11 cellular contexts compared by ENCODE assay signal in genomic region chr11:3939211-3939610, GRCh38.
DNase-seq lines count a peak whose midpoint lies in the region; ATAC-seq and TF ChIP-seq lines count a peak whose summit lies in the region.
"Had no signal": no experiment of that assay in that cellular context is flagged by ENCODE, and none has a peak within 500 bp of the region (broad histone marks: within the 10 kb centered on the region; RNA-seq: fewer than 3 reads in every experiment).

No MANE protein-coding gene starts in this region.

- no peak overlapping the region for H4K5ac ChIP-seq in mesendoderm (ENCODE audit: low read length)

- H3K4me2 ChIP-seq in mesenchymal stem cell (ENCODE audit: low read length, poor library complexity, severe bottlenecking) = no peak overlapping the region
- H3K4me2 ChIP-seq in mesendoderm (ENCODE audit: low read length) = no peak overlapping the region
- H3K4me2 ChIP-seq: neural progenitor cell had no signal

- H4K91ac ChIP-seq in mesenchymal stem cell (ENCODE audit: low read length) = no peak overlapping the region

- POLR2A ChIA-PET in AG04450 (lab: Yijun Ruan, JAX) = interaction anchor here (1.3 kb wide), 1 partner anchor 84 kb away, joined by 4 read pairs; the partner anchor contains the start of gene STIM1

- H2AFZ ChIP-seq in mesenchymal stem cell (ENCODE audit: low read depth, low read length) = no peak overlapping the region
- H2AFZ ChIP-seq: neural progenitor cell had no signal

- H2BK5ac ChIP-seq in mesenchymal stem cell (ENCODE audit: low read depth, low read length, poor library complexity, severe bottlenecking) (no peak overlapping the region), mesendoderm (ENCODE audit: low read length) (no peak overlapping the region)

- peaks cover 16% of the 10 kb centered on the region for H3K79me1 ChIP-seq in mesenchymal stem cell (replicated peaks; ENCODE audit: low read length, poor library complexity, severe bottlenecking)
- H3K79me1 ChIP-seq in mesendoderm (ENCODE audit: low read length) = no peaks in the 10 kb centered on the region

- no peak overlapping the region for H3K56ac ChIP-seq in mesendoderm (ENCODE audit: low read length)

- no peaks in the 10 kb centered on the region for H3K79me2 ChIP-seq in mesendoderm (ENCODE audit: control insufficient read depth, insufficient read depth, low read length)

- H3K9ac ChIP-seq in mesenchymal stem cell (ENCODE audit: low read length) = peak overlapping the region; percentile 77
- H3K9ac ChIP-seq in mesendoderm (ENCODE audit: low read length) = no peak overlapping the region
- H3K9ac ChIP-seq: neural progenitor cell had no signal

- H3K18ac ChIP-seq in mesenchymal stem cell (ENCODE audit: low read depth in 1 of 2, low read length in 2 of 2) (no peak overlapping the region), mesendoderm (ENCODE audit: low read length) (no peak overlapping the region)

- DNase-seq in AG04450 (ENCODE audit: low read depth, low spot score) = peak; percentile 84
- DNase-seq in HCEC 1CT = peak; percentile 78
- peak; percentile 58 for DNase-seq in amniotic stem cell (lab: John Stamatoyannopoulos, UW)
- peak; percentile 88 for DNase-seq in mesenchymal stem cell
- no peak for DNase-seq in NCI-H1417 (lab: John Stamatoyannopoulos, UW)
- no peak for DNase-seq in mesendoderm
- no peak for DNase-seq in NCI-H2081 (lab: John Stamatoyannopoulos, UW)
- DNase-seq: activated CD4-positive, alpha-beta T cell treated with anti-CD3 and anti-CD28 coated beads, Interleukin-2, amount 50 U/mL, for 1 hour; NCI-H2081 treated with DMSO at 0.1 percent for 48 hours had no signal

- H3K36me3 ChIP-seq in mesenchymal stem cell (ENCODE audit: control insufficient read depth in 1 of 2, insufficient read depth in 2 of 2, low read depth in 1 of 2, low read length in 2 of 2) = no peaks in the 10 kb centered on the region
- H3K36me3 ChIP-seq in mesendoderm (ENCODE audit: control insufficient read depth, insufficient read depth, low read length) = no peaks in the 10 kb centered on the region
- H3K36me3 ChIP-seq: neural progenitor cell had no signal

- H3K4ac ChIP-seq in mesenchymal stem cell (ENCODE audit: low read depth in 1 of 2, low read length in 2 of 2) = no peak overlapping the region
- no peak overlapping the region for H3K4ac ChIP-seq in mesendoderm (ENCODE audit: low read depth, low read length)

- TF ChIP-seq CTCF in AG04450 (IDR thresholded peaks at IDR 0.05; ENCODE audit: low read depth, low read length) = no peak

- H2BK15ac ChIP-seq in mesenchymal stem cell (ENCODE audit: low read depth, poor library complexity, severe bottlenecking) = no peak overlapping the region
- no peak overlapping the region for H2BK15ac ChIP-seq in mesendoderm (replicated peaks; ENCODE audit: low read depth)

- H2BK12ac ChIP-seq in mesenchymal stem cell (ENCODE audit: low read length in 2 of 2) = no peak overlapping the region

- H2AK5ac ChIP-seq in mesenchymal stem cell (ENCODE audit: low read length, severe bottlenecking) = no peak overlapping the region
- no peak overlapping the region for H2AK5ac ChIP-seq in mesendoderm (ENCODE audit: low read length)

- CTCF ChIA-PET in AG04450 (lab: Charles Lee) = interaction anchor here (1.2 to 3.8 kb wide), 5 partner anchors 84 to 134 kb away, joined by 3 to 15 read pairs (median 7); partner anchors contain the start of gene STIM1

- ATAC-seq in GM18873 (IDR thresholded peaks at IDR 0.05; ENCODE audit: low FRiP score, unreplicated experiment) = no peak

- H3K27ac ChIP-seq in AG04450 (ENCODE audit: low read depth, low read length) (no peak overlapping the region), mesenchymal stem cell (ENCODE audit: low read length, poor library complexity, severe bottlenecking) (peak overlapping the region; percentile 95), mesendoderm (ENCODE audit: low read depth, low read length) (no peak overlapping the region)
- H3K27ac ChIP-seq: neural progenitor cell had no signal

- H4K8ac ChIP-seq in mesenchymal stem cell (ENCODE audit: low read length) = no peak overlapping the region
- H4K8ac ChIP-seq in mesendoderm (ENCODE audit: low read depth, low read length) = no peak overlapping the region

- H3K9me3 ChIP-seq in AG04450 (ENCODE audit: control insufficient read depth, insufficient read depth, low read length) = no peaks in the 10 kb centered on the region
- H3K9me3 ChIP-seq in mesenchymal stem cell (ENCODE audit: control insufficient read depth, low read length) = no peaks in the 10 kb centered on the region

- peaks cover 8% of the 10 kb centered on the region for H3K4me1 ChIP-seq in mesenchymal stem cell (ENCODE audit: control insufficient read depth, insufficient read depth, low read depth, low read length)
- no peaks in the 10 kb centered on the region for H3K4me1 ChIP-seq in mesendoderm (ENCODE audit: control insufficient read depth, low read depth, low read length)
- H3K4me1 ChIP-seq: neural progenitor cell had no signal

- no peaks in the 10 kb centered on the region for H3K27me3 ChIP-seq in AG04450 (ENCODE audit: control insufficient read depth, insufficient read depth, low read length)
- no peaks in the 10 kb centered on the region for H3K27me3 ChIP-seq in mesenchymal stem cell (ENCODE audit: control insufficient read depth in 1 of 2, insufficient read depth in 1 of 2, low read length in 2 of 2)
- no peaks in the 10 kb centered on the region for H3K27me3 ChIP-seq in mesendoderm (ENCODE audit: insufficient read depth, low read length, poor library complexity)
- H3K27me3 ChIP-seq: neural progenitor cell had no signal

- H3K23ac ChIP-seq in mesenchymal stem cell (ENCODE audit: low read length in 2 of 2) = no peak overlapping the region
- no peak overlapping the region for H3K23ac ChIP-seq in mesendoderm (ENCODE audit: low read length)

- H2BK120ac ChIP-seq in mesenchymal stem cell (ENCODE audit: low read depth, low read length) = no peak overlapping the region
- no peak overlapping the region for H2BK120ac ChIP-seq in mesendoderm (ENCODE audit: low read depth, low read length)

- no peak overlapping the region for H3K4me3 ChIP-seq in AG04450 (ENCODE audit: low read depth, low read length)
- H3K4me3 ChIP-seq in mesenchymal stem cell (ENCODE audit: insufficient read depth in 1 of 2, low read depth in 1 of 2, low read length in 2 of 2) = peak overlapping the region in 1 of 2 experiments; percentile 3
- no peak overlapping the region for H3K4me3 ChIP-seq in mesendoderm (ENCODE audit: low read length)
- H3K4me3 ChIP-seq: neural progenitor cell had no signal

- H3K14ac ChIP-seq in mesenchymal stem cell (ENCODE audit: low read length in 2 of 2) = no peak overlapping the region

Comparison
In these comparisons a context has a peak if more than half of its experiments do, and no peak if none do; other contexts are left out.
1. DNase-seq: peak in AG04450 (single experiment), HCEC 1CT (single experiment), amniotic stem cell (single experiment) and mesenchymal stem cell (single experiment); none in NCI-H1417 (0 of 3), mesendoderm (single experiment) and NCI-H2081 (0 of 2).